27 cellular contexts compared by ENCODE assay signal in the genomic region with DNA sequence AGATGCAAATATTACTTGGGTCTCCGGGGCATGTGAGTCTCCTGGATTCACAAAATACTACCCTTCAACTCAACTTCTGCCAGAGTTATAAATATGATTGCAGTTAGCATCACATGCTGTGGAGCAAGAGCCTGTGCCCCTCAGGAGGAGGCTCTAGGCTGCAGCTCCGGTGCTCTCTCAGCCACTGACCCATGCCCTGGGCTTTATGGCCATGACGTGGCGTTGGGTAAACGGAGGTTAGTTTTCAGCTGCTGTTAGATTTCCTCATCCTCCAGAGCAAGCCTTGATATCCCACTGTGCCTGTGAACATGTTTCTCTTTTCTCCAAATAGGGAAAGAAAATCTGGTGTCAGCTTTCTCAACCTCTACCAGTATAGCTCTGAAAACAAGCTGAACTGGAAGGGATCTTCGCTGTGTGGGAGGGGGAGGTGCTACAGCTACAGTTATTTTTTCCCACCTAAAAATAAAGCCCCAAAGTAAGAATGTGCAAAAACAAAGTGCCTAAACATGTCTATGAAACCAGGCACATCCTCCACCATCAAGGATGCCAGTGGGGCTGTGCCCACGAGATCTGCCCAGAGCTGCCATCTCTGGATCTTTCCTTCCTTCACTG.
DNase-seq lines count a peak whose midpoint lies in the region; ATAC-seq and TF ChIP-seq lines count a peak whose summit lies in the region.
"Had no signal": no experiment of that assay in that cellular context is flagged by ENCODE, and none has a peak within 500 bp of the region (broad histone marks: within the 10 kb centered on the region; RNA-seq: fewer than 3 reads in every experiment).

No MANE protein-coding gene starts in this region.

- no peaks in the 10 kb centered on the region for H3K9me3 ChIP-seq in transverse colon
- no peaks in the 10 kb centered on the region for H3K9me3 ChIP-seq in vagina
- H3K9me3 ChIP-seq: esophagus muscularis mucosa, ovary had no signal

- intact Hi-C loops in left colon (cut with DNase I, micrococcal nuclease) (no loop called here), transverse colon (cut with DNase I; ENCODE audit: low total_unique reads) (no loop called here), vagina (cut with DNase I) (no loop called here)

- H3K4me1 ChIP-seq in transverse colon (peaks cover 0 to 8% (median 3%) of the 10 kb centered on the region in 4 donors), vagina (no peaks in the 10 kb centered on the region)
- H3K4me1 ChIP-seq: esophagus muscularis mucosa, foreskin keratinocyte had no signal

- 51 to 80% methylated on average over 1 to 7 of the region's 7 CpGs for WGBS in transverse colon (ENCODE audit: low coverage in 1 of 2), 2 donors

- H3K27me3 ChIP-seq in transverse colon (no peaks in the 10 kb centered on the region), vagina (no peaks in the 10 kb centered on the region)
- H3K27me3 ChIP-seq: foreskin keratinocyte, ovary had no signal

- H3K4me3 ChIP-seq in astrocyte of the spinal cord (ENCODE audit: low read depth, low read length) (no peak overlapping the region), transverse colon (no peak overlapping the region), vagina (no peak overlapping the region)
- H3K4me3 ChIP-seq: esophagus muscularis mucosa, K562, ovary, PC-9, skin epidermis had no signal

- TF ChIP-seq POLR2A in transverse colon (IDR thresholded peaks at IDR 0.05) (no peak), vagina (IDR thresholded peaks at IDR 0.05) (no peak)

- H3K27ac ChIP-seq in transverse colon = no peak overlapping the region
- no peak overlapping the region for H3K27ac ChIP-seq in vagina
- H3K27ac ChIP-seq: esophagus muscularis mucosa, foreskin keratinocyte, ovary, PC-9, skin epidermis had no signal

- CTCF ChIA-PET in HEK293T (lab: Yijun Ruan, JAX) = interaction anchor here (0.6 kb wide), 1 partner anchor 100 kb away, joined by 3 read pairs; no protein-coding TSS in a partner anchor

- H3K36me3 ChIP-seq in transverse colon (no peaks in the 10 kb centered on the region), vagina (no peaks in the 10 kb centered on the region)
- H3K36me3 ChIP-seq: esophagus muscularis mucosa, ovary had no signal

- ATAC-seq in left colon = peak; percentile 79
- ATAC-seq: activated T-cell treated with anti-CD3 and anti-CD28 coated beads, Interleukin-2, amount 50 U/mL, for 72 hours; foreskin keratinocyte; K562; Right ventricle myocardium inferior; stimulated activated naive B cell treated with anti-CD40 and anti-IgM and Interleukin-4, amounts not matched to agents 10 μg/mL and 1 μg/mL and 100 μg/mL, for 72 hours had no signal

- no peak for TF ChIP-seq CTCF in astrocyte of the spinal cord (IDR thresholded peaks at IDR 0.05; ENCODE audit: low read depth, low read length)
- TF ChIP-seq CTCF in transverse colon (IDR thresholded peaks at IDR 0.05) = no peak
- no peak for TF ChIP-seq CTCF in vagina (IDR thresholded peaks at IDR 0.05)

- POLR2A ChIA-PET in HEK293T (lab: Yijun Ruan, JAX) = no interaction called here

- no peak for TF ChIP-seq EP300 in transverse colon (IDR thresholded peaks at IDR 0.05; ENCODE audit: low read depth)

- in situ Hi-C loops in astrocyte of the spinal cord (cut with HindIII; ENCODE audit: low sequenced_read_pairs) = no loop called here
- in situ Hi-C loops in transverse colon (cut with MboI; ENCODE audit: low pct_ligation_motif_present in 1 of 4, low pct_unique_long_range_greater_than_20kb in 1 of 4, low sequenced_read_pairs in 3 of 4) = no loop called here

- peak; percentile 19 for DNase-seq in NCI-H2227 treated with DMSO at 0.1 percent for 48 hours (lab: John Stamatoyannopoulos, UW)
- no peak for DNase-seq in NCI-H2227 (lab: John Stamatoyannopoulos, UW; ENCODE audit: unreplicated experiment)
- DNase-seq in astrocyte of the spinal cord (ENCODE audit: low read depth, low spot score) = peak; percentile 5
- DNase-seq in left colon = peak in 1 of 2 donors; percentile 30
- DNase-seq in transverse colon = peak; percentile 34
- no peak for DNase-seq in HEK293T (ENCODE audit: extremely low spot score)
- DNase-seq in vagina (ENCODE audit: extremely low spot score in 2 of 2) = no peak
- DNase-seq in NCI-H1105 treated with DMSO at 0.1 percent for 48 hours (lab: John Stamatoyannopoulos, UW) = no peak
- DNase-seq: activated CD4-positive, alpha-beta memory T cell treated with anti-CD3 and anti-CD28 coated beads for 36 hours; activated CD4-positive, alpha-beta T cell treated with anti-CD3 and anti-CD28 coated beads for 1 hour; activated T-cell treated with anti-CD3 and anti-CD28 coated beads, Interleukin-2, amount 50 U/mL, for 72 hours; CD8-positive, alpha-beta memory T cell; central memory CD4-positive, alpha-beta T cell; dermis blood vessel endothelial cell; EL; foreskin keratinocyte; kidney glomerular epithelial cell; NCI-H2107; ovary; PC-9; retina; stimulated activated naive B cell treated with anti-CD40 and anti-IgM and Interleukin-4, amounts not matched to agents 10 μg/mL and 1 μg/mL and 100 μg/mL, for 72 hours; substantia nigra had no signal

TF ChIP-seq in HEK293T, 16 proteins besides CTCF, POLR2A, EP300 and RAD21:
- TF ChIP-seq TARDBP (IDR thresholded peaks at IDR 0.05) (no peak), HDGF (IDR thresholded peaks at IDR 0.05; ENCODE audit: borderline replicate concordance) (no peak), FOXM1 (IDR thresholded peaks at IDR 0.05; ENCODE audit: borderline replicate concordance) (no peak), CTBP1 (IDR thresholded peaks at IDR 0.05; ENCODE audit: borderline replicate concordance) (no peak), SP1 (IDR thresholded peaks at IDR 0.05) (no peak), FOXA1 (IDR thresholded peaks at IDR 0.05) (no peak), LEF1 (IDR thresholded peaks at IDR 0.05; ENCODE audit: borderline replicate concordance) (no peak), SUZ12 (IDR thresholded peaks at IDR 0.05) (no peak), ZNF384 (IDR thresholded peaks at IDR 0.05) (no peak), ARNT (IDR thresholded peaks at IDR 0.05) (no peak), NFRKB (IDR thresholded peaks at IDR 0.05) (no peak)

Comparison
In these comparisons a context has a peak if more than half of its experiments do, and no peak if none do; other contexts are left out.
1. DNase-seq: peak in NCI-H2227 treated with DMSO at 0.1 percent for 48 hours (single experiment), astrocyte of the spinal cord (single experiment) and transverse colon (single experiment); none in NCI-H2227 (single experiment), HEK293T (single experiment), vagina (0 of 2) and NCI-H1105 treated with DMSO at 0.1 percent for 48 hours (single experiment).